Comparison of ENCODE assay signal across 7 cellular contexts in genomic region chr3:14125193-14126016, GRCh38. TPM values are rescaled to one million over a fixed set of nuclear protein-coding genes. Genes with fewer than 3 reads are reported as not detected.
A peak's percentile ranks its signal among the peaks of the same experiment; 100 is the strongest.
DNase-seq lines count a peak whose midpoint lies in the region; ATAC-seq lines count a peak whose summit lies in the region.

No MANE protein-coding gene starts in this region.

- no peaks in the 10 kb centered on the region for H3K27me3 Mint-ChIP-seq in effector memory CD8-positive, alpha-beta T cell

- H3K4me1 Mint-ChIP-seq in effector memory CD8-positive, alpha-beta T cell (ENCODE audit: low read depth in 2 of 2): peaks cover 46 to 48% of the 10 kb centered on the region in 2 donors

- peak; percentile 38 for DNase-seq in NCI-H146 treated with DMSO at 0.1 percent for 48 hours (lab: John Stamatoyannopoulos, UW; ENCODE audit: unreplicated experiment)
- peak; percentile 62 to 65 for DNase-seq in activated CD4-positive, alpha-beta T cell treated with anti-CD3 and anti-CD28 coated beads, Interleukin-2, amount 50 U/mL, for 4 hours
- DNase-seq in effector memory CD8-positive, alpha-beta T cell: peak; percentile 31 to 38 (median 37)
- peak; percentile 91 for DNase-seq in mesenteric fat pad (ENCODE audit: low spot score)
- peak; percentile 37 to 53 for DNase-seq in stimulated activated CD8-positive, alpha-beta memory T cell treated with anti-CD3 and anti-CD28 coated beads, Interleukin-15, amount 100 ng/mL, for 4 hours (ENCODE audit: low read depth in 2 of 2)

- H3K9me3 Mint-ChIP-seq in effector memory CD8-positive, alpha-beta T cell: no peaks in the 10 kb centered on the region

- peaks cover 45% of the 10 kb centered on the region for H3K36me3 Mint-ChIP-seq in effector memory CD8-positive, alpha-beta T cell (ENCODE audit: insufficient read depth)

- peak; percentile 23 for ATAC-seq in GM18517 (IDR thresholded peaks at IDR 0.05; ENCODE audit: unreplicated experiment)
- peak; percentile 26 for ATAC-seq in HG02759 (IDR thresholded peaks at IDR 0.05; ENCODE audit: unreplicated experiment)
- ATAC-seq in effector memory CD8-positive, alpha-beta T cell (replicated peaks): peak; percentile 28

- H3K27ac Mint-ChIP-seq in effector memory CD8-positive, alpha-beta T cell: peak overlapping the region; percentile 96 to 99

- peak overlapping the region; percentile 93 to 99 for H3K4me3 Mint-ChIP-seq in effector memory CD8-positive, alpha-beta T cell

RNA-seq across cellular contexts. Expression of gene TMEM43, which starts 0.6 kb away (rescaled TPM):
- 99.3 TPM for total RNA-seq in mesenteric fat pad

RNA-seq across cellular contexts. Expression of gene CHCHD4, which starts 0.7 kb away (rescaled TPM):
- 18.1 TPM for total RNA-seq in mesenteric fat pad

RNA-seq across cellular contexts. Expression of gene XPC, which starts 53.0 kb away (rescaled TPM):
- total RNA-seq in mesenteric fat pad: 24.8 TPM

RNA-seq across cellular contexts. Expression of gene LSM3, which starts 53.2 kb away (rescaled TPM):
- total RNA-seq in mesenteric fat pad: 10.0 TPM

Comparison
In these comparisons a context has a peak if more than half of its experiments do, and no peak if none do; other contexts are left out.
1. Peak in every context shown above with its lines: DNase-seq and ATAC-seq.
2. DNase-seq: peak in every context shown above with its lines; median percentile 91 in mesenteric fat pad; 64 in activated CD4-positive, alpha-beta T cell treated with anti-CD3 and anti-CD28 coated beads, Interleukin-2, amount 50 U/mL, for 4 hours; 45 in stimulated activated CD8-positive, alpha-beta memory T cell treated with anti-CD3 and anti-CD28 coated beads, Interleukin-15, amount 100 ng/mL, for 4 hours; 38 in NCI-H146 treated with DMSO at 0.1 percent for 48 hours; 37 in effector memory CD8-positive, alpha-beta T cell.